ENCODE assay signal across 1 cellular context in genomic region chr4:869776-870175, GRCh38.
TF ChIP-seq lines count a peak whose summit lies in the region.

No MANE protein-coding gene starts in this region.

TF ChIP-seq in GM12878, 131 proteins besides CTCF, POLR2A, EP300 and RAD21:
- TF ChIP-seq NKRF (conservative IDR thresholded peaks at IDR 0.05) (no peak), ZBTB11 (CRISPR knock-in tag; IDR thresholded peaks at IDR 0.05) (no peak), TARDBP (IDR thresholded peaks at IDR 0.05; ENCODE audit: borderline replicate concordance) (peak; percentile 75), BCL3 (IDR thresholded peaks at IDR 0.05; ENCODE audit: borderline replicate concordance, insufficient read depth, low read depth, low read length, poor library complexity, severe bottlenecking) (peak; percentile 70), PBX3 (IDR thresholded peaks at IDR 0.05; ENCODE audit: insufficient replicate concordance, low read depth, low read length) (peak; percentile 38)
